19 cellular contexts compared by ENCODE assay signal in genomic region chr19:40768936-40769335, GRCh38. TPM values are rescaled to one million over a fixed set of nuclear protein-coding genes. Genes with fewer than 3 reads are reported as not detected.
A peak's percentile ranks its signal among the peaks of the same experiment; 100 is the strongest.
DNase-seq lines count a peak whose midpoint lies in the region; ATAC-seq and TF ChIP-seq lines count a peak whose summit lies in the region.
"Had no signal": no experiment of that assay in that cellular context is flagged by ENCODE, and none has a peak within 500 bp of the region (broad histone marks: within the 10 kb centered on the region; RNA-seq: fewer than 3 reads in every experiment).

No MANE protein-coding gene starts in this region.

- intact Hi-C loops in left lung (cut with DNase I), result no loop called here

- H3K27me3 ChIP-seq in left lung, result no peaks in the 10 kb centered on the region
- H3K27me3 ChIP-seq in upper lobe of left lung, result no peaks in the 10 kb centered on the region

- H3K27ac ChIP-seq in left lung (no peak overlapping the region), upper lobe of left lung (peak overlapping the region in 3 of 4 donors; percentile 4 to 61 (median 54))
- H3K27ac ChIP-seq: HL-60, PC-9 had no signal

- peaks cover 4% of the 10 kb centered on the region for H3K9me3 Mint-ChIP-seq in activated naive CD8-positive, alpha-beta T cell treated with anti-CD3 and anti-CD28 coated beads, Interleukin-2, amount 50 U/mL, for 24 hours
- H3K9me3 Mint-ChIP-seq in activated naive CD8-positive, alpha-beta T cell treated with anti-CD3 and anti-CD28 coated beads for 36 hours, result no peaks in the 10 kb centered on the region

- H3K36me3 Mint-ChIP-seq in activated naive CD8-positive, alpha-beta T cell treated with anti-CD3 and anti-CD28 coated beads, Interleukin-2, amount 50 U/mL, for 24 hours (ENCODE audit: low read depth), result peaks cover 44% of the 10 kb centered on the region
- H3K36me3 Mint-ChIP-seq in activated naive CD8-positive, alpha-beta T cell treated with anti-CD3 and anti-CD28 coated beads for 36 hours, result peaks cover 36% of the 10 kb centered on the region

- H3K4me3 ChIP-seq in left lung, result no peak overlapping the region
- no peak overlapping the region for H3K4me3 ChIP-seq in upper lobe of left lung
- H3K4me3 ChIP-seq: K562, PC-9 had no signal

- peak overlapping the region; percentile 8 for H3K27ac Mint-ChIP-seq in activated naive CD8-positive, alpha-beta T cell treated with anti-CD3 and anti-CD28 coated beads, Interleukin-2, amount 50 U/mL, for 24 hours
- no peak overlapping the region for H3K27ac Mint-ChIP-seq in activated naive CD8-positive, alpha-beta T cell treated with anti-CD3 and anti-CD28 coated beads for 36 hours
- H3K27ac Mint-ChIP-seq: H9 had no signal

- no peak for TF ChIP-seq POLR2A in upper lobe of left lung (IDR thresholded peaks at IDR 0.05)

- H3K9me3 ChIP-seq in left lung (no peaks in the 10 kb centered on the region), upper lobe of left lung (no peaks in the 10 kb centered on the region)

- WGBS in upper lobe of left lung, 2 donors, result 54 to 91% methylated on average over 2 of the region's 2 CpGs

- DNase-seq in activated naive CD8-positive, alpha-beta T cell treated with anti-CD3 and anti-CD28 coated beads, Interleukin-2, amount 50 U/mL, for 24 hours, result no peak
- DNase-seq in activated naive CD8-positive, alpha-beta T cell treated with anti-CD3 and anti-CD28 coated beads for 36 hours, result no peak
- DNase-seq in M059J (ENCODE audit: low read depth), result peak; percentile 33
- DNase-seq in left lung, result no peak
- no peak for DNase-seq in upper lobe of left lung
- DNase-seq in NCI-H1436 treated with DMSO at 0.1 percent for 48 hours (lab: John Stamatoyannopoulos, UW), result no peak
- DNase-seq in NCI-H748 treated with DMSO at 0.1 percent for 48 hours (lab: John Stamatoyannopoulos, UW), result no peak
- DNase-seq in SW 1271 (lab: John Stamatoyannopoulos, UW), result no peak
- DNase-seq: COR-L47, DMS153, H9, NCI-H1436, NCI-H2029 treated with DMSO at 0.1 percent for 48 hours, NCI-H774, PC-9 had no signal

- no peak overlapping the region for H3K4me3 Mint-ChIP-seq in activated naive CD8-positive, alpha-beta T cell treated with anti-CD3 and anti-CD28 coated beads, Interleukin-2, amount 50 U/mL, for 24 hours
- no peak overlapping the region for H3K4me3 Mint-ChIP-seq in activated naive CD8-positive, alpha-beta T cell treated with anti-CD3 and anti-CD28 coated beads for 36 hours
- H3K4me3 Mint-ChIP-seq: CD14-positive monocyte, H9 had no signal

- TF ChIP-seq EP300 in upper lobe of left lung (IDR thresholded peaks at IDR 0.05), result no peak

- H3K36me3 ChIP-seq in left lung (peaks cover 0 to 44% of the 10 kb centered on the region in 2 donors), upper lobe of left lung (peaks cover 12 to 35% (median 30%) of the 10 kb centered on the region in 4 donors)

- no peaks in the 10 kb centered on the region for H3K27me3 Mint-ChIP-seq in activated naive CD8-positive, alpha-beta T cell treated with anti-CD3 and anti-CD28 coated beads, Interleukin-2, amount 50 U/mL, for 24 hours
- H3K27me3 Mint-ChIP-seq in activated naive CD8-positive, alpha-beta T cell treated with anti-CD3 and anti-CD28 coated beads for 36 hours, result no peaks in the 10 kb centered on the region

- TF ChIP-seq CTCF in left lung (IDR thresholded peaks at IDR 0.05) (no peak), upper lobe of left lung (IDR thresholded peaks at IDR 0.05) (no peak)

- no peak for ATAC-seq in activated naive CD8-positive, alpha-beta T cell treated with anti-CD3 and anti-CD28 coated beads, Interleukin-2, amount 50 U/mL, for 24 hours
- peak; percentile 88 for ATAC-seq in left lung
- ATAC-seq in upper lobe of left lung (ENCODE audit: low FRiP score in 2 of 2), result peak in 1 of 2 donors; percentile 71
- ATAC-seq: K562 had no signal

- H3K4me1 ChIP-seq in left lung, result peaks cover 3 to 5% of the 10 kb centered on the region in 2 donors
- peaks cover 0 to 5% (median 0%) of the 10 kb centered on the region in 4 donors for H3K4me1 ChIP-seq in upper lobe of left lung

- peaks cover 33% of the 10 kb centered on the region for H3K4me1 Mint-ChIP-seq in activated naive CD8-positive, alpha-beta T cell treated with anti-CD3 and anti-CD28 coated beads, Interleukin-2, amount 50 U/mL, for 24 hours
- H3K4me1 Mint-ChIP-seq in activated naive CD8-positive, alpha-beta T cell treated with anti-CD3 and anti-CD28 coated beads for 36 hours, result peaks cover 29% of the 10 kb centered on the region
- H3K4me1 Mint-ChIP-seq: CD14-positive monocyte, H9 had no signal

RNA-seq across cellular contexts. Expression of gene MIA, which starts 6.4 kb away (rescaled TPM):
- not detected for total RNA-seq in activated naive CD8-positive, alpha-beta T cell treated with anti-CD3 and anti-CD28 coated beads for 36 hours
- not detected in 2 replicates for total RNA-seq in M059J (2014; rRNA removed; shearing (Covaris generic))
- under 1 TPM in 1 of 2 donors, not detected in 1; 0.89 TPM for total RNA-seq in left lung
- total RNA-seq in upper lobe of left lung, result 1 to 10 TPM in 3 of 6 donors, not detected in 3; 1.2 to 5.2 (median 2.1) TPM
- total RNA-seq: H9, K562, NCI-H460 had no signal

RNA-seq across cellular contexts. Expression of gene RAB4B, which starts 9.1 kb away (rescaled TPM):
- 10 to 100 TPM; 26.0 to 27.2 TPM for total RNA-seq in activated naive CD8-positive, alpha-beta T cell treated with anti-CD3 and anti-CD28 coated beads for 36 hours
- 13.2 and 34.2 TPM in 2 replicates for total RNA-seq in M059J (2014; rRNA removed; shearing (Covaris generic))
- 10 to 100 TPM; 42.6 to 50.4 TPM for total RNA-seq in left lung
- 10 to 100 TPM; 39.9 to 78.5 (median 58.6) TPM for total RNA-seq in upper lobe of left lung

RNA-seq across cellular contexts. Expression of gene SNRPA, which starts 17.9 kb away (rescaled TPM):
- 100 to 1,000 TPM; 237 to 252 TPM for total RNA-seq in activated naive CD8-positive, alpha-beta T cell treated with anti-CD3 and anti-CD28 coated beads for 36 hours
- total RNA-seq in M059J (2014; rRNA removed; shearing (Covaris generic)), result 76.3 and 93.3 TPM in 2 replicates
- total RNA-seq in left lung (10 to 100 TPM; 46.1 to 79.1 TPM), upper lobe of left lung (10 to 100 TPM; 32.4 to 90.1 (median 55.3) TPM)

RNA-seq across cellular contexts. Expression of gene ACTMAP, which starts 18.7 kb away (rescaled TPM):
- 10 to 100 TPM; 13.8 to 15.6 TPM for total RNA-seq in activated naive CD8-positive, alpha-beta T cell treated with anti-CD3 and anti-CD28 coated beads for 36 hours
- 0.76 and 1.3 TPM in 2 replicates for total RNA-seq in M059J (2014; rRNA removed; shearing (Covaris generic))
- total RNA-seq in left lung (10 to 100 TPM; 15.1 to 17.6 TPM), upper lobe of left lung (10 to 100 TPM; 16.0 to 28.4 (median 21.5) TPM)

RNA-seq across cellular contexts. Expression of gene EGLN2, which starts 30.1 kb away (rescaled TPM):
- 100 to 1,000 TPM in 1 of 2 experiments, 10 to 100 TPM in 1; 97.2 to 100 TPM for total RNA-seq in activated naive CD8-positive, alpha-beta T cell treated with anti-CD3 and anti-CD28 coated beads for 36 hours
- 24.1 and 39.7 TPM in 2 replicates for total RNA-seq in M059J (2014; rRNA removed; shearing (Covaris generic))
- total RNA-seq in left lung (100 to 1,000 TPM; 139 to 150 TPM), upper lobe of left lung (100 to 1,000 TPM; 170 to 353 (median 211) TPM)

Comparison
In these comparisons a context has a peak if more than half of its experiments do, and no peak if none do; other contexts are left out.
1. H3K27ac ChIP-seq: peak in upper lobe of left lung (3 of 4); none in left lung (0 of 2).